11 cellular contexts compared by ENCODE assay signal in genomic region chr10:14585287-14586193, GRCh38.
DNase-seq lines count a peak whose midpoint lies in the region; ATAC-seq and TF ChIP-seq lines count a peak whose summit lies in the region.
"Had no signal": no experiment of that assay in that cellular context is flagged by ENCODE, and none has a peak within 500 bp of the region (broad histone marks: within the 10 kb centered on the region; RNA-seq: fewer than 3 reads in every experiment).

No MANE protein-coding gene starts in this region.

- no peak for DNase-seq in activated T-cell treated with anti-CD3 and anti-CD28 coated beads, Interleukin-2, amount 50 U/mL, for 4 hours
- no peak for DNase-seq in activated T-cell treated with anti-CD3 and anti-CD28 coated beads, Interleukin-2, amount 50 U/mL, for 48 hours
- no peak for DNase-seq in T-cell
- no peak for DNase-seq in foreskin keratinocyte
- no peak for DNase-seq in DMS79 (lab: John Stamatoyannopoulos, UW)
- DNase-seq: activated gamma-delta T cell, NCI-H524, trophoblast cell had no signal

- H3K4me1 Mint-ChIP-seq in activated T-cell treated with anti-CD3 and anti-CD28 coated beads, Interleukin-2, amount 50 U/mL, for 4 hours (ENCODE audit: low read depth), result peaks cover 94% of the 10 kb centered on the region
- peaks cover 96 to 98% (median 97%) of the 10 kb centered on the region in 3 donors for H3K4me1 Mint-ChIP-seq in T-cell

- ATAC-seq in activated T-cell treated with anti-CD3 and anti-CD28 coated beads, Interleukin-2, amount 50 U/mL, for 4 hours, result no peak
- ATAC-seq in T-cell (replicated peaks in 1 of 4) (no peak), foreskin keratinocyte (peak; percentile 36), HG03039 (IDR thresholded peaks at IDR 0.05; ENCODE audit: unreplicated experiment) (no peak), GM21423 (IDR thresholded peaks at IDR 0.05; ENCODE audit: unreplicated experiment) (no peak)

- peak overlapping the region; percentile 24 for H3K4me3 Mint-ChIP-seq in activated T-cell treated with anti-CD3 and anti-CD28 coated beads, Interleukin-2, amount 50 U/mL, for 4 hours
- peak overlapping the region; percentile 31 to 61 (median 51) for H3K4me3 Mint-ChIP-seq in T-cell

- H3K9me3 Mint-ChIP-seq in activated T-cell treated with anti-CD3 and anti-CD28 coated beads, Interleukin-2, amount 50 U/mL, for 4 hours, result no peaks in the 10 kb centered on the region
- H3K9me3 Mint-ChIP-seq in T-cell, result no peaks in the 10 kb centered on the region

- peaks cover 29% of the 10 kb centered on the region for H3K36me3 Mint-ChIP-seq in activated T-cell treated with anti-CD3 and anti-CD28 coated beads, Interleukin-2, amount 50 U/mL, for 4 hours (ENCODE audit: insufficient read depth)
- H3K36me3 Mint-ChIP-seq in T-cell, result peaks cover 26% of the 10 kb centered on the region

- H3K4me1 ChIP-seq in foreskin keratinocyte, result peaks cover 6% of the 10 kb centered on the region

- H3K27me3 Mint-ChIP-seq in activated T-cell treated with anti-CD3 and anti-CD28 coated beads, Interleukin-2, amount 50 U/mL, for 4 hours (ENCODE audit: low read depth), result no peaks in the 10 kb centered on the region
- no peaks in the 10 kb centered on the region for H3K27me3 Mint-ChIP-seq in T-cell

- no peaks in the 10 kb centered on the region for H3K27me3 ChIP-seq in foreskin keratinocyte

- POLR2A ChIA-PET in T-cell (lab: Charles Lee), result interaction anchor here (0.7 to 3.5 kb wide), 4 partner anchors 14 to 252 kb away, joined by 3 to 64 read pairs (median 4); no protein-coding TSS in a partner anchor

- CTCF ChIA-PET in T-cell (lab: Charles Lee), result no interaction called here

- TF ChIP-seq CTCF in foreskin keratinocyte (conservative IDR thresholded peaks at IDR 0.05), result no peak

- peak overlapping the region; percentile 92 to 99 for H3K27ac Mint-ChIP-seq in T-cell

- no peak overlapping the region for H3K27ac ChIP-seq in foreskin keratinocyte
- peak overlapping the region; percentile 17 for H3K27ac ChIP-seq in temporal lobe (ENCODE audit: low read depth, low read length)
